22 cellular contexts compared by ENCODE assay signal in the genomic region with DNA sequence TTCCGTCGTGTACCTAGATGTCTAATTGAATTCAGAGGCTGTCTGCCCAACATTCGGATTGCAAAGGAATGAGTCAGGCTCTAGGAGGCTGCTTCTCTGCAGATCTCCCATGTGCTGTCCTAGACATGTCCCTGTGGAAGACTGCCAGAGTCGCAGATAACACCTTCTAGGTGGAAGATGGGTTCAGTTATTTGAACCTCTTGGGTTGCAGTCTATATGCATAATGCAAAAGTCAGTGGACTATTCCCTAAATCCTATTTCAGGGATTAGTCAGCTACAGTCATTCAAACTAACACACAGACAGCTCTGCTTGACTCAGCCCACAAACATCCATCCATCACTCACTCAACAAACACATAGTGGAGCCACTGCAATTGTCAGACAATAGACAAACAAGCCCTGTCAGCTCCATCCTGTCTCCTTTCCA.
DNase-seq lines count a peak whose midpoint lies in the region; ATAC-seq, FAIRE-seq and TF ChIP-seq lines count a peak whose summit lies in the region.
"Had no signal": no experiment of that assay in that cellular context is flagged by ENCODE, and none has a peak within 500 bp of the region (broad histone marks: within the 10 kb centered on the region; RNA-seq: fewer than 3 reads in every experiment).

No MANE protein-coding gene starts in this region.

- H4K91ac ChIP-seq in trophoblast cell (ENCODE audit: low read depth, low read length), result no peak overlapping the region

- intact Hi-C loops in activated CD8-positive, alpha-beta T cell treated with anti-CD3 and anti-CD28 coated beads for 36 hours (cut with micrococcal nuclease), result no loop called here

- no peak overlapping the region for H2BK12ac ChIP-seq in trophoblast cell (ENCODE audit: low read length)

- H3K4me2 ChIP-seq in trophoblast cell (ENCODE audit: low read length), result no peak overlapping the region

- H3K4me3 Mint-ChIP-seq in activated CD8-positive, alpha-beta T cell treated with anti-CD3 and anti-CD28 coated beads for 36 hours, result no peak overlapping the region
- H3K4me3 Mint-ChIP-seq: activated naive CD8-positive, alpha-beta T cell treated with anti-CD3 and anti-CD28 coated beads for 36 hours; endodermal cell; nephron had no signal

- no peaks in the 10 kb centered on the region for H3K4me1 Mint-ChIP-seq in activated CD8-positive, alpha-beta T cell treated with anti-CD3 and anti-CD28 coated beads for 36 hours (ENCODE audit: low read depth)
- H3K4me1 Mint-ChIP-seq: activated naive CD8-positive, alpha-beta T cell treated with anti-CD3 and anti-CD28 coated beads for 36 hours; endodermal cell had no signal

- peak; percentile 49 for FAIRE-seq in RCC 7860 (lab: Jason Lieb, UNC)
- FAIRE-seq: H54, TTC549 had no signal

- H3K36me3 Mint-ChIP-seq in activated CD8-positive, alpha-beta T cell treated with anti-CD3 and anti-CD28 coated beads for 36 hours (ENCODE audit: low read depth), result no peaks in the 10 kb centered on the region
- H3K36me3 Mint-ChIP-seq: activated naive CD8-positive, alpha-beta T cell treated with anti-CD3 and anti-CD28 coated beads for 36 hours had no signal

- H3K27ac Mint-ChIP-seq in activated CD8-positive, alpha-beta T cell treated with anti-CD3 and anti-CD28 coated beads for 36 hours, result no peak overlapping the region
- H3K27ac Mint-ChIP-seq: activated naive CD8-positive, alpha-beta T cell treated with anti-CD3 and anti-CD28 coated beads for 36 hours; endodermal cell; nephron had no signal

- no peaks in the 10 kb centered on the region for H3K36me3 ChIP-seq in trophoblast cell (ENCODE audit: control insufficient read depth in 1 of 2, insufficient read depth in 2 of 2, low read length in 2 of 2)
- H3K36me3 ChIP-seq: stomach, vagina had no signal

- H2AFZ ChIP-seq in trophoblast cell (ENCODE audit: insufficient read depth, low read length, poor library complexity), result no peak overlapping the region

- no peak overlapping the region for H3K23ac ChIP-seq in trophoblast cell (ENCODE audit: low read length)

- H3K79me1 ChIP-seq in trophoblast cell (ENCODE audit: low read length), result no peaks in the 10 kb centered on the region

- peaks cover 0 to 6% of the 10 kb centered on the region in 2 experiments for H3K4me1 ChIP-seq in trophoblast cell (ENCODE audit: control insufficient read depth in 1 of 2, insufficient read depth in 2 of 2, low read length in 2 of 2)
- H3K4me1 ChIP-seq: stomach, vagina had no signal

- H2AK5ac ChIP-seq in trophoblast cell (ENCODE audit: low read length), result no peak overlapping the region

- no peaks in the 10 kb centered on the region for H3K9me3 ChIP-seq in trophoblast cell (ENCODE audit: insufficient read depth, low read depth, low read length)
- H3K9me3 ChIP-seq: stomach, vagina had no signal

- no peak overlapping the region for H4K12ac ChIP-seq in trophoblast cell (ENCODE audit: low read depth, low read length)

- ATAC-seq in activated CD8-positive, alpha-beta T cell treated with anti-CD3 and anti-CD28 coated beads for 36 hours, result no peak
- ATAC-seq: SK-N-SH treated with all-trans-retinoic acid at 6 μM for 48 hours had no signal

- H3K9ac ChIP-seq in trophoblast cell (ENCODE audit: low read length), result no peak overlapping the region

- no peak overlapping the region for H3K14ac ChIP-seq in trophoblast cell (ENCODE audit: low read length)

- no peak overlapping the region for H2BK5ac ChIP-seq in trophoblast cell (ENCODE audit: low read depth, low read length, poor library complexity)

- no peak overlapping the region for H3K4me3 ChIP-seq in epithelial cell of esophagus (ENCODE audit: low read length)
- no peak overlapping the region for H3K4me3 ChIP-seq in trophoblast cell (ENCODE audit: low read depth, low read length)
- H3K4me3 ChIP-seq: stomach, vagina had no signal

- H3K27me3 ChIP-seq in trophoblast cell (ENCODE audit: insufficient read depth, low read length), result no peaks in the 10 kb centered on the region
- H3K27me3 ChIP-seq: stomach, vagina had no signal

- H2BK120ac ChIP-seq in trophoblast cell (ENCODE audit: insufficient read depth, low read length, poor library complexity), result no peak overlapping the region

- no peak for TF ChIP-seq CTCF in epithelial cell of esophagus (IDR thresholded peaks at IDR 0.05; ENCODE audit: insufficient read depth, low read depth, low read length, missing control alignments)
- no peak for TF ChIP-seq CTCF in activated CD8-positive, alpha-beta T cell treated with anti-CD3 and anti-CD28 coated beads for 36 hours (IDR thresholded peaks at IDR 0.05)

- no peak overlapping the region for H3K27ac ChIP-seq in trophoblast cell (ENCODE audit: low read depth, low read length)
- H3K27ac ChIP-seq: stomach, vagina had no signal

- no CpG with 5 or more reads among the region's 4 CpGs for WGBS in trophoblast cell (ENCODE audit: extremely low coverage, insufficient coverage, insufficient read length)

- H4K8ac ChIP-seq in trophoblast cell (ENCODE audit: low read depth, low read length), result no peak overlapping the region

- POLR2A ChIA-PET in activated CD8-positive, alpha-beta T cell treated with anti-CD3 and anti-CD28 coated beads for 36 hours (lab: Charles Lee), result no interaction called here

- H3K18ac ChIP-seq in trophoblast cell (ENCODE audit: low read length), result no peak overlapping the region

- no peaks in the 10 kb centered on the region for H3K27me3 Mint-ChIP-seq in activated CD8-positive, alpha-beta T cell treated with anti-CD3 and anti-CD28 coated beads for 36 hours

- CTCF ChIA-PET in activated CD8-positive, alpha-beta T cell treated with anti-CD3 and anti-CD28 coated beads for 36 hours (lab: Charles Lee), result no interaction called here

- no peaks in the 10 kb centered on the region for H3K9me3 Mint-ChIP-seq in activated CD8-positive, alpha-beta T cell treated with anti-CD3 and anti-CD28 coated beads for 36 hours
- H3K9me3 Mint-ChIP-seq: activated naive CD8-positive, alpha-beta T cell treated with anti-CD3 and anti-CD28 coated beads for 36 hours had no signal

- no peak overlapping the region for H3K4ac ChIP-seq in trophoblast cell (ENCODE audit: low read depth, low read length)

- peak; percentile 28 for DNase-seq in EH (ENCODE audit: low read depth)
- peak; percentile 75 for DNase-seq in RCC 7860 (ENCODE audit: low spot score)
- DNase-seq in epithelial cell of esophagus (ENCODE audit: low read depth), result peak; percentile 92
- DNase-seq in trophoblast cell, result peak; percentile 41 to 69
- DNase-seq in activated CD8-positive, alpha-beta T cell treated with anti-CD3 and anti-CD28 coated beads for 36 hours, result no peak
- no peak for DNase-seq in HT-29 (ENCODE audit: low spot score)
- DNase-seq in NCI-H524 (lab: John Stamatoyannopoulos, UW), result no peak
- DNase-seq in DMS53 treated with DMSO at 0.1 percent for 48 hours (lab: John Stamatoyannopoulos, UW; ENCODE audit: unreplicated experiment), result no peak
- DNase-seq: activated CD4-positive, alpha-beta T cell treated with anti-CD3 and anti-CD28 coated beads, Interleukin-2, amount 50 U/mL, for 48 hours; activated naive CD8-positive, alpha-beta T cell treated with anti-CD3 and anti-CD28 coated beads for 36 hours; Calu3; endodermal cell; foreskin melanocyte; MM.1S; NCI-H2029; NCI-H510A treated with DMSO at 0.1 percent for 48 hours; stomach had no signal

- H3K79me2 ChIP-seq in trophoblast cell (ENCODE audit: control insufficient read depth, insufficient read depth, low read length, poor library complexity), result no peaks in the 10 kb centered on the region

Comparison
In these comparisons a context has a peak if more than half of its experiments do, and no peak if none do; other contexts are left out.
1. DNase-seq: peak in EH (single experiment), RCC 7860 (single experiment), epithelial cell of esophagus (single experiment) and trophoblast cell (2 of 2); none in activated CD8-positive, alpha-beta T cell treated with anti-CD3 and anti-CD28 coated beads for 36 hours (single experiment), HT-29 (single experiment), NCI-H524 (0 of 2) and DMS53 treated with DMSO at 0.1 percent for 48 hours (single experiment).